ENCODE assay signal across 8 cellular contexts in the genomic region with DNA sequence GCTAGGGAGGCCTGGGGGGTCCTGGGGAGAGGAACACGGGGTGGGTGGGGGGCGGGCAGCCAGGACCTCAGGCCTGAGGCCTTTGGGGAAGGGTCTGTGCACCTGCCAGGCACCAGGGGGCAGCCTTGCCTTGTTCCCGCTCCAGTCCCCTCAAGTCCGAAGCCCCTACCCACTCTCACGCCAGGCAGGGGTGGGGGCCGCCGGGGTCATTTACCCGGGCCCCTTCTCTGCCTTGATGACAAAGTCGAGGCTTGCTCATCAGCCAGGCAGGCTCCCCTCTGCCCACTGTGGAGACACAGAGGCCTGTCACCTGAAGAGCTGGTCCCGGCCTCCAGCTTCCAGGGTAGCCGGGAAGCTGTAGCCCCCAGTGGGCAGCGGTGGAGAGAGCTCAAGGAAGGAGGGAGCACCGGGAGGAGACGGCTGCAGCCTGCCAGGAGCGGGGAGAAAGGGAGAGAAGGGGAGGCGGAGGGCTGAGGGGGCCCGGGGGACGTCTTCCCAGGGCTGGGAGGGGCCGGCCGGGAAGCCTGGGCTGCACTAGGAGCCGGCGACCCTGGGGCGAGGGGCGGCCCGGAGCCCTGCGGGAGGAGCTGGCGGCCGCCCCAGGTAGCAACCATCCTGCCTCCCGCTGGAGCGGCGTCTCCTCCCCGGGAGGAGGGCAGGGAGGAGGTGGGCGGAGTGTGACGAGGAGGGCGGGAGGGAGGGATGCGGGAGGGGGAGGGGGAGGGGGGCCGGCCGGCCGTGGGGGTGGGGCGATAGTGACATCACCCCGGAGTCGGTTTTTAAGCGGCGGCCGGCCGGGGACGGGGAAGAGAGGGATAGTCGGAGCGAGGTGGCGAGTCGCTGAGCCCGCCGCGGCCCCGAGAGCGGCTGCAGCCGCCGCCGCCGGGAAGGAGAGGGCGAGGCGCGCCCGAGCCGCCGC. TPM values are rescaled to one million over a fixed set of nuclear protein-coding genes. Genes with fewer than 3 reads are reported as not detected.
DNase-seq lines count a peak whose midpoint lies in the region; ATAC-seq and TF ChIP-seq lines count a peak whose summit lies in the region.

Gene SLC6A8 (plus strand): TSS at position 806 of the 919 bp plus-strand sequence. CDS start 649 bp downstream, outside the sequence.

- no peaks in the 10 kb centered on the region for H3K9me3 Mint-ChIP-seq in natural killer cell treated with Interleukin-12 subunit alpha and Interleukin-12 subunit beta and Interleukin-15 and Interleukin-18, amount 100 ng/mL, for 72 hours
- peaks cover 5% of the 10 kb centered on the region for H3K9me3 Mint-ChIP-seq in type B pancreatic cell

- peak; percentile 36 for DNase-seq in stimulated activated CD4-positive, alpha-beta T cell treated with anti-CD3 and anti-CD28 coated beads, Interleukin-12 subunit alpha, Interleukin-12 subunit beta, amount 100 ng/mL, for 4 hours
- no peak for DNase-seq in stimulated activated CD4-positive, alpha-beta T cell treated with anti-CD3 and anti-CD28 coated beads, Interleukin-1b, Interleukin-23, amount 100 ng/mL, for 48 hours
- peak; percentile 41 for DNase-seq in NCI-H226
- peak; percentile 52 for DNase-seq in activated T-cell treated with anti-CD3 and anti-CD28 coated beads, Interleukin-2, amount 50 U/mL, for 1 hour
- DNase-seq in fibroblast of mammary gland (ENCODE audit: low read depth) = peak; percentile 37
- DNase-seq in natural killer cell treated with Interleukin-12 subunit alpha and Interleukin-12 subunit beta and Interleukin-15 and Interleukin-18, amount 100 ng/mL, for 72 hours (ENCODE audit: low spot score) = no peak
- DNase-seq in type B pancreatic cell (ENCODE audit: extremely low spot score, unreplicated experiment) = no peak

- H3K4me3 ChIP-seq in fibroblast of mammary gland (ENCODE audit: control insufficient read depth, low read depth, low read length) = no peak within 1 kb of the TSS

- TF ChIP-seq CTCF in fibroblast of mammary gland (conservative IDR thresholded peaks at IDR 0.05; ENCODE audit: control insufficient read depth, insufficient read depth, low read depth, low read length) = peak; percentile 12
- TF ChIP-seq CTCF in type B pancreatic cell (conservative IDR thresholded peaks at IDR 0.05) = peak; percentile 69

- peak; percentile 57 to 61 for ATAC-seq in natural killer cell treated with Interleukin-12 subunit alpha and Interleukin-12 subunit beta and Interleukin-15 and Interleukin-18, amount 100 ng/mL, for 72 hours
- no peak for ATAC-seq in GM21529 (IDR thresholded peaks at IDR 0.05; ENCODE audit: unreplicated experiment)

- peak within 1 kb of the TSS; percentile 53 for H3K4me3 Mint-ChIP-seq in natural killer cell treated with Interleukin-12 subunit alpha and Interleukin-12 subunit beta and Interleukin-15 and Interleukin-18, amount 100 ng/mL, for 72 hours
- H3K4me3 Mint-ChIP-seq in type B pancreatic cell = peak within 1 kb of the TSS; percentile 79

- H3K4me1 Mint-ChIP-seq in natural killer cell treated with Interleukin-12 subunit alpha and Interleukin-12 subunit beta and Interleukin-15 and Interleukin-18, amount 100 ng/mL, for 72 hours (ENCODE audit: low read depth in 2 of 2) = no peaks in the 10 kb centered on the region
- H3K4me1 Mint-ChIP-seq in type B pancreatic cell (ENCODE audit: unreplicated experiment) = no peaks in the 10 kb centered on the region

- no peak within 1 kb of the TSS for H3K27ac Mint-ChIP-seq in natural killer cell treated with Interleukin-12 subunit alpha and Interleukin-12 subunit beta and Interleukin-15 and Interleukin-18, amount 100 ng/mL, for 72 hours
- peak within 1 kb of the TSS; percentile 41 for H3K27ac Mint-ChIP-seq in type B pancreatic cell

- peaks cover 0 to 5% of the 10 kb centered on the region in 2 donors for H3K27me3 Mint-ChIP-seq in natural killer cell treated with Interleukin-12 subunit alpha and Interleukin-12 subunit beta and Interleukin-15 and Interleukin-18, amount 100 ng/mL, for 72 hours
- peaks cover 3% of the 10 kb centered on the region for H3K27me3 Mint-ChIP-seq in type B pancreatic cell

- H3K36me3 Mint-ChIP-seq in natural killer cell treated with Interleukin-12 subunit alpha and Interleukin-12 subunit beta and Interleukin-15 and Interleukin-18, amount 100 ng/mL, for 72 hours = no peaks in the 10 kb centered on the region
- no peaks in the 10 kb centered on the region for H3K36me3 Mint-ChIP-seq in type B pancreatic cell

RNA-seq across cellular contexts. Expression of gene SLC6A8, which starts in this region (rescaled TPM):
- total RNA-seq in natural killer cell treated with Interleukin-12 subunit alpha and Interleukin-12 subunit beta and Interleukin-15 and Interleukin-18, amount 100 ng/mL, for 72 hours = 1 to 10 TPM; 2.3 to 4.1 TPM
- 19.9 and 56.8 TPM in 2 replicates for total RNA-seq in type B pancreatic cell (ENCODE audit: low replicate concordance)

Comparison
In these comparisons a context has a peak if more than half of its experiments do, and no peak if none do; other contexts are left out.
1. DNase-seq: peak in stimulated activated CD4-positive, alpha-beta T cell treated with anti-CD3 and anti-CD28 coated beads, Interleukin-12 subunit alpha, Interleukin-12 subunit beta, amount 100 ng/mL, for 4 hours (single experiment), NCI-H226 (single experiment), activated T-cell treated with anti-CD3 and anti-CD28 coated beads, Interleukin-2, amount 50 U/mL, for 1 hour (single experiment) and fibroblast of mammary gland (single experiment); none in stimulated activated CD4-positive, alpha-beta T cell treated with anti-CD3 and anti-CD28 coated beads, Interleukin-1b, Interleukin-23, amount 100 ng/mL, for 48 hours (single experiment), natural killer cell treated with Interleukin-12 subunit alpha and Interleukin-12 subunit beta and Interleukin-15 and Interleukin-18, amount 100 ng/mL, for 72 hours (single experiment) and type B pancreatic cell (single experiment).